9 cellular contexts compared by ENCODE assay signal in the genomic region with DNA sequence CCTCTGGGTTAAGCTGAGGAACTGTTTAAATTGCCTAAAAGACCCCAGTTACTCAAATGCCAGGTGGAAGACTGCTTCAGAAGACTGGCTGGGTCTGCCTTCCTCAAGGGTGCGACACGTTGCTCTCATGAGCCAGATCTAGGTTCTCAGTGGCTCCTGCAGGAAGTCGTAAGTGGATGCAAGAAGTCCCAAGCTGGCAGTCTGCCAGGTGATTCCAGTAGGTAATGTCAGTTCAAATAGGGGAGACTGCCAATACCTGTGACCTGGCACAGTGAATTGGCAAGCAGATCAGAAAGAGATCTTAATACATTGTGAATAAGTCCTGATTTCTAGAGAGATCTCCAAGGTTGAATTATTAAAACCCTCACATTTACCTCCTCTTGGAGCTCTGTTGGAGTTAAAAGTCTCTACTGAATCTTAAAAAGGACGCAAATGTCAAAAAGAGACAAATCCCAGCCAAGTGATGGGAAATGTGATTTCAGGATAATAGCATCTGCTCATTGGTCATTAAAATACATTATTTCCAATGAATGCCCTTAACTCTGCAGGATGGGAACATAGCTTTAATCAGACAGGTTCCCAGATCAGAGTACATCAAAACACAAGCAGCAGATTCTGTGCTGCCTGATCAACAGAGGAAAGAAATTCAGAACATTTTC.
A peak's percentile ranks its signal among the peaks of the same experiment; 100 is the strongest.
DNase-seq lines count a peak whose midpoint lies in the region; TF ChIP-seq lines count a peak whose summit lies in the region.
"Had no signal": no experiment of that assay in that cellular context is flagged by ENCODE, and none has a peak within 500 bp of the region (broad histone marks: within the 10 kb centered on the region; RNA-seq: fewer than 3 reads in every experiment).

No MANE protein-coding gene starts in this region.

- 2% methylated on average over 4 of the region's 4 CpGs for WGBS in mammary epithelial cell (ENCODE audit: low coverage, missing lambda C conversion rate)
- WGBS in smooth muscle cell (ENCODE audit: low lambda C conversion rate): 80% methylated on average over 4 of the region's 4 CpGs

- H2AFZ ChIP-seq in mammary epithelial cell (ENCODE audit: low read depth, low read length) (no peak overlapping the region), smooth muscle cell (ENCODE audit: low read depth) (no peak overlapping the region)

- H3K27ac ChIP-seq in mammary epithelial cell (ENCODE audit: insufficient read depth, low read depth, low read length) (peak overlapping the region; percentile 22), smooth muscle cell (ENCODE audit: low read depth) (peak overlapping the region; percentile 91)

- H4K20me1 ChIP-seq in mammary epithelial cell (ENCODE audit: insufficient read depth, low read length) (no peaks in the 10 kb centered on the region), smooth muscle cell (ENCODE audit: low read depth) (no peaks in the 10 kb centered on the region)

- H3K27me3 ChIP-seq in mammary epithelial cell (ENCODE audit: insufficient read depth, low read length) (no peaks in the 10 kb centered on the region), smooth muscle cell (ENCODE audit: low read depth) (no peaks in the 10 kb centered on the region)

- TF ChIP-seq CTCF in mammary epithelial cell (conservative IDR thresholded peaks at IDR 0.05 in 1 of 2, IDR thresholded peaks at IDR 0.05 in 1 of 2; ENCODE audit: extremely low read depth in 1 of 2, insufficient read depth in 1 of 2, low read depth in 1 of 2, low read length in 2 of 2) (peak in 1 of 2 donors; percentile 10), smooth muscle cell (IDR thresholded peaks at IDR 0.05; ENCODE audit: borderline replicate concordance, insufficient read depth, poor library complexity, severe bottlenecking) (no peak)

- H3K4me1 ChIP-seq in mammary epithelial cell (ENCODE audit: insufficient read depth, low read length): peaks cover 47% of the 10 kb centered on the region
- peaks cover 9% of the 10 kb centered on the region for H3K4me1 ChIP-seq in smooth muscle cell (ENCODE audit: low read depth)

- H3K4me2 ChIP-seq in mammary epithelial cell (ENCODE audit: insufficient read depth, low read depth, low read length): peak overlapping the region; percentile 39
- no peak overlapping the region for H3K4me2 ChIP-seq in smooth muscle cell

- CTCF ChIA-PET in mammary epithelial cell (lab: Charles Lee; ENCODE audit: low non-redundant PET): interaction anchor here (0.6 to 0.7 kb wide), 2 partner anchors 9 to 223 kb away, joined by 3 to 4 read pairs; no protein-coding TSS in a partner anchor

- dilution Hi-C loops in mammary epithelial cell (cut with HindIII; ENCODE audit: low sequenced_read_pairs): no loop called here

- no peaks in the 10 kb centered on the region for H3F3A ChIP-seq in smooth muscle cell (ENCODE audit: low read depth)

- H3K36me3 ChIP-seq in mammary epithelial cell (ENCODE audit: insufficient read depth, low read length) (no peaks in the 10 kb centered on the region), smooth muscle cell (ENCODE audit: low read depth) (no peaks in the 10 kb centered on the region)

- BruUV-seq in mammary epithelial cell (replicated peaks; lab: Mats Ljungman, UMichigan): no TSS peak

- H3K79me2 ChIP-seq in mammary epithelial cell (ENCODE audit: insufficient read depth, low read length): peaks cover 94% of the 10 kb centered on the region
- no peaks in the 10 kb centered on the region for H3K79me2 ChIP-seq in smooth muscle cell (ENCODE audit: low read depth)

- in situ Hi-C loops in mammary epithelial cell (cut with MboI; ENCODE audit: low sequenced_read_pairs in 2 of 2): loop anchor here in 1 of 2 donors (25.0 kb wide), 1 partner anchor 266 kb away; no protein-coding TSS in a partner anchor

- intact Hi-C loops in mammary epithelial cell (cut with micrococcal nuclease): loop anchor here (2.0 to 10.0 kb wide), 3 partner anchors 62 to 270 kb away; no protein-coding TSS in a partner anchor

- DNase-seq in NCI-H2081 (lab: John Stamatoyannopoulos, UW) (peak; percentile 34 to 58), NCI-H2081 treated with DMSO at 0.1 percent for 48 hours (lab: John Stamatoyannopoulos, UW) (no peak), NCI-H345 (lab: John Stamatoyannopoulos, UW) (peak; percentile 80), mammary epithelial cell (peak; percentile 61), smooth muscle cell (lab: John Stamatoyannopoulos, UW; ENCODE audit: unreplicated experiment) (no peak), cortex of kidney (lab: John Stamatoyannopoulos, UW) (no peak), COLO829 (ENCODE audit: low spot score) (no peak), OCI-M1 (lab: John Stamatoyannopoulos, UW) (no peak)
- DNase-seq: posterior cingulate gyrus had no signal

- H3K9ac ChIP-seq in mammary epithelial cell (ENCODE audit: insufficient read depth, low read length) (no peak overlapping the region), smooth muscle cell (ENCODE audit: low read depth) (no peak overlapping the region)

- no peaks in the 10 kb centered on the region for H3K9me3 ChIP-seq in mammary epithelial cell (replicated peaks; ENCODE audit: insufficient read depth, low read length)
- no peaks in the 10 kb centered on the region for H3K9me3 ChIP-seq in smooth muscle cell (replicated peaks; ENCODE audit: low read depth)

- H3K4me3 ChIP-seq in mammary epithelial cell (replicated peaks in 1 of 3; ENCODE audit: insufficient read depth in 1 of 3, low read depth in 2 of 3, low read length in 3 of 3): no peak overlapping the region
- H3K4me3 ChIP-seq in smooth muscle cell: no peak overlapping the region

Comparison
In these comparisons a context has a peak if more than half of its experiments do, and no peak if none do; other contexts are left out.
1. DNase-seq: peak in NCI-H2081 (2 of 2), NCI-H345 (single experiment) and mammary epithelial cell (single experiment); none in NCI-H2081 treated with DMSO at 0.1 percent for 48 hours (single experiment), smooth muscle cell (single experiment), cortex of kidney (single experiment), COLO829 (single experiment) and OCI-M1 (single experiment).